Comparison of ENCODE assay signal across 8 cellular contexts in genomic region chr15:99614749-99615288, GRCh38. TPM values are rescaled to one million over a fixed set of nuclear protein-coding genes. Genes with fewer than 3 reads are reported as not detected.
A peak's percentile ranks its signal among the peaks of the same experiment; 100 is the strongest.
DNase-seq lines count a peak whose midpoint lies in the region; ATAC-seq and TF ChIP-seq lines count a peak whose summit lies in the region.

No MANE protein-coding gene starts in this region.

- H3K4me3 ChIP-seq in DND-41 (ENCODE audit: low read depth in 1 of 2, low read length in 2 of 2) (no peak overlapping the region), colonic mucosa (no peak overlapping the region), muscle layer of duodenum (ENCODE audit: low read depth in 1 of 2, low read length in 2 of 2) (no peak overlapping the region)

- H2AFZ ChIP-seq in DND-41 (ENCODE audit: low read depth, low read length): no peak overlapping the region

- DNase-seq in DND-41: no peak
- no peak for DNase-seq in colonic mucosa
- no peak for DNase-seq in NCI-H187 treated with DMSO at 0.1 percent for 48 hours (lab: John Stamatoyannopoulos, UW)
- no peak for DNase-seq in NCI-H128 (lab: John Stamatoyannopoulos, UW; ENCODE audit: unreplicated experiment)
- no peak for DNase-seq in glomerular visceral epithelial cell (ENCODE audit: extremely low spot score)

- TF ChIP-seq CTCF in DND-41 (IDR thresholded peaks at IDR 0.05; ENCODE audit: borderline replicate concordance, extremely low read depth, low read length, poor library complexity, severe bottlenecking): no peak
- no peak for TF ChIP-seq CTCF in colonic mucosa (IDR thresholded peaks at IDR 0.05)

- H3K36me3 ChIP-seq in DND-41 (ENCODE audit: insufficient read depth, low read length) (no peaks in the 10 kb centered on the region), colonic mucosa (no peaks in the 10 kb centered on the region), muscle layer of duodenum (ENCODE audit: control insufficient read depth in 1 of 2, insufficient read depth in 2 of 2, low read length in 2 of 2) (no peaks in the 10 kb centered on the region)

- no peak for ATAC-seq in DND-41 (ENCODE audit: insufficient read depth, low read depth)
- ATAC-seq in HG03342 (IDR thresholded peaks at IDR 0.05; ENCODE audit: unreplicated experiment): peak; percentile 37
- ATAC-seq in HG02571 (IDR thresholded peaks at IDR 0.05; ENCODE audit: unreplicated experiment): no peak

- H3K4me1 ChIP-seq in DND-41 (ENCODE audit: insufficient read depth, low read length) (no peaks in the 10 kb centered on the region; the same call in 1 of the 2 replicates), colonic mucosa (no peaks in the 10 kb centered on the region), muscle layer of duodenum (ENCODE audit: control insufficient read depth in 1 of 2, insufficient read depth in 2 of 2, low read length in 2 of 2) (peaks cover 17 to 46% of the 10 kb centered on the region in 2 donors)

- H3K27me3 ChIP-seq in DND-41 (ENCODE audit: insufficient read depth, low read length, poor library complexity) (no peaks in the 10 kb centered on the region), colonic mucosa (no peaks in the 10 kb centered on the region), muscle layer of duodenum (ENCODE audit: low read depth, low read length) (no peaks in the 10 kb centered on the region)

- H3K4me2 ChIP-seq in DND-41 (ENCODE audit: insufficient read depth, low read length): no peak overlapping the region

- H3K27ac ChIP-seq in DND-41 (ENCODE audit: low read length) (peak overlapping the region; percentile 15; the same call in 1 of the 2 replicates), colonic mucosa (peak overlapping the region; percentile 66), muscle layer of duodenum (ENCODE audit: low read length) (peak overlapping the region; percentile 73)

- H4K20me1 ChIP-seq in DND-41 (ENCODE audit: insufficient read depth, low read length): peaks cover 32% of the 10 kb centered on the region; the same call in 1 of the 2 replicates

- H3K9me3 ChIP-seq in DND-41 (ENCODE audit: insufficient read depth, low read length, severe bottlenecking) (no peaks in the 10 kb centered on the region), colonic mucosa (no peaks in the 10 kb centered on the region), muscle layer of duodenum (ENCODE audit: control insufficient read depth in 1 of 2, low read length in 2 of 2) (no peaks in the 10 kb centered on the region)

- intact Hi-C loops in colonic mucosa (cut with DNase I): no loop called here

- H3K9ac ChIP-seq in DND-41 (ENCODE audit: low read depth, low read length) (no peak overlapping the region), colonic mucosa (ENCODE audit: low read depth in 2 of 2, low read length in 2 of 2) (no peak overlapping the region)

- H3K79me2 ChIP-seq in DND-41 (ENCODE audit: insufficient read depth, low read length): peaks cover 98% of the 10 kb centered on the region

RNA-seq across cellular contexts. Expression of gene MEF2A, which starts 49.0 kb away (rescaled TPM):
- total RNA-seq in colonic mucosa: 10 to 100 TPM; 20.1 to 36.8 TPM

Comparison
In these comparisons a context has a peak if more than half of its experiments do, and no peak if none do; other contexts are left out.
1. H3K27ac ChIP-seq: peak in every context shown above with its lines; median percentile 73 in muscle layer of duodenum; 66 in colonic mucosa; 15 in DND-41.